ENCODE assay signal across 11 cellular contexts in the genomic region with DNA sequence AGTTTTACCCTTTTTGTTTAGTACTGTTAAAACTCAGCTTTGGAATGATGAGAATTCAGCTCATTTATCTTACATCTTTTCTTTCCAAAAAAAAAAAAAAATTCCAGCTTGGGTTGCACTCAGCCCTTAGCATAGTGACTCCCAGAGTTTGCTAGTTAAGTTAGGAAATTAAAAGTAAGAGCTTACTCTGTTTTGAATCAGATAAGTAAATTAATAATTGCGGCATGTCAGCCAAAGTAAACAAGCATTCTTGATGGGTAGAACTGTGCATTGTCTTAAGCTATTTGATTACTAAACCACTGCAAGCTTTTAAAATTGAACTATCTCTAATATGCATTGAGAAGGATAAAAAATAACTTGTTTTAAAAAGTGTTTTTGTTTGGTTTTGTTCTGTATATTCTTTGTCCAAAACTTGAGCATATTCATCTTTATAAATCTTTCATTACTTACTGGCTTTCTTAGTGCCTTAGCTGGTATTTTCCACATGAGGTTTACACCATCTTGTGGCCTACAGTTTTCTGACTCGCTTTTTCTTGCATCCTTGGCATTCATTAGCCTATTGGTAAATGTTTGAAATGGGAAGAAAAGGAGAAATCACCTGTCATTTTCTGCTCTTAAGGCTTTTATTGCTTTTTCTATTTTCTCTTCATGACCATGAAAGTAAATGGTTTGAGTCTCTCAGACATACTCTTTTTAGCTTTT.
DNase-seq lines count a peak whose midpoint lies in the region; TF ChIP-seq lines count a peak whose summit lies in the region.
"Had no signal": no experiment of that assay in that cellular context is flagged by ENCODE, and none has a peak within 500 bp of the region (broad histone marks: within the 10 kb centered on the region; RNA-seq: fewer than 3 reads in every experiment).

No MANE protein-coding gene starts in this region.

- peak overlapping the region; percentile 62 for H3K27ac Mint-ChIP-seq in Calu3 (ENCODE audit: unreplicated experiment)
- H3K27ac Mint-ChIP-seq: activated B cell treated with CpG ODN at 0.5 μM for 24 hours had no signal

- H3K4me1 Mint-ChIP-seq in Calu3 (ENCODE audit: low read depth, unreplicated experiment), result peaks cover 72% of the 10 kb centered on the region

- intact Hi-C loops in Calu3 (cut with micrococcal nuclease; ENCODE audit: unreplicated experiment), result loop anchor here (5.0 kb wide), 2 partner anchors 54 to 164 kb away; no protein-coding TSS in a partner anchor
- intact Hi-C loops in head of caudate nucleus (cut with DNase I), result no loop called here

- no peaks in the 10 kb centered on the region for H3K27me3 Mint-ChIP-seq in Calu3 (ENCODE audit: unreplicated experiment)
- H3K27me3 Mint-ChIP-seq: activated B cell treated with CpG ODN at 0.5 μM for 24 hours had no signal

- H3K36me3 Mint-ChIP-seq in Calu3 (ENCODE audit: insufficient read depth, unreplicated experiment), result no peaks in the 10 kb centered on the region

- H3K4me3 Mint-ChIP-seq in Calu3 (ENCODE audit: low read depth, unreplicated experiment), result no peak overlapping the region
- H3K4me3 Mint-ChIP-seq: activated B cell treated with CpG ODN at 0.5 μM for 24 hours had no signal

- CTCF ChIA-PET in Calu3 (lab: Charles Lee), result interaction anchor here (0.6 to 2.0 kb wide), 6 partner anchors 18 to 175 kb away, joined by 3 to 10 read pairs (median 5); no protein-coding TSS in a partner anchor

- DNase-seq in Calu3 (no peak), RPMI7951 (ENCODE audit: low read depth) (peak; percentile 36), fibroblast of pulmonary artery (ENCODE audit: low read depth) (peak; percentile 63), pons (ENCODE audit: low spot score) (peak; percentile 30), head of caudate nucleus (no peak), NCI-H526 (lab: John Stamatoyannopoulos, UW) (no peak), UCSD-AML1 (lab: John Stamatoyannopoulos, UW; ENCODE audit: unreplicated experiment) (no peak), DMS79 treated with DMSO at 0.1 percent for 48 hours (lab: John Stamatoyannopoulos, UW) (no peak)
- DNase-seq: activated B cell treated with CpG ODN at 0.5 μM for 24 hours; activated effector memory CD4-positive, alpha-beta T cell treated with Interleukin-2 at 50 U/mL for 16 hours; effector CD4-positive, alpha-beta T cell had no signal

- H3K9me3 Mint-ChIP-seq in Calu3 (ENCODE audit: low read depth, unreplicated experiment), result no peaks in the 10 kb centered on the region
- H3K9me3 Mint-ChIP-seq: activated B cell treated with CpG ODN at 0.5 μM for 24 hours had no signal

- no TSS peak for BruUV-seq in Calu3 (replicated peaks; lab: Mats Ljungman, UMichigan)

- no peak overlapping the region for H3K4me3 ChIP-seq in fibroblast of pulmonary artery (replicated peaks; ENCODE audit: low read depth, low read length)

- no peak for TF ChIP-seq CTCF in Calu3 (IDR thresholded peaks at IDR 0.05; ENCODE audit: unreplicated experiment)
- peak; percentile 25 for TF ChIP-seq CTCF in fibroblast of pulmonary artery (IDR thresholded peaks at IDR 0.05; ENCODE audit: low read length, missing control alignments)

Comparison
In these comparisons a context has a peak if more than half of its experiments do, and no peak if none do; other contexts are left out.
1. DNase-seq: peak in RPMI7951 (single experiment), fibroblast of pulmonary artery (single experiment) and pons (single experiment); none in Calu3 (single experiment), head of caudate nucleus (0 of 42), NCI-H526 (0 of 2), UCSD-AML1 (single experiment) and DMS79 treated with DMSO at 0.1 percent for 48 hours (single experiment).